Comparison of ENCODE assay signal across 2 cellular contexts in genomic region chr2:32960238-32960637, GRCh38.
TF ChIP-seq lines count a peak whose summit lies in the region.

No MANE protein-coding gene starts in this region.

TF ChIP-seq in IMR-90, 13 proteins besides CTCF, POLR2A, EP300 and RAD21:
- TF ChIP-seq CEBPB (IDR thresholded peaks at IDR 0.05; ENCODE audit: low read depth, low read length) (no peak), SMC3 (IDR thresholded peaks at IDR 0.05; ENCODE audit: low read depth, low read length) (no peak), BHLHE40 (IDR thresholded peaks at IDR 0.05; ENCODE audit: low read depth, low read length) (no peak), MAZ (IDR thresholded peaks at IDR 0.05; ENCODE audit: borderline replicate concordance, low read depth, low read length) (no peak), MXI1 (IDR thresholded peaks at IDR 0.05; ENCODE audit: borderline replicate concordance, low read depth, low read length) (no peak), USF2 (IDR thresholded peaks at IDR 0.05; ENCODE audit: low read depth, low read length) (no peak), MAFK (IDR thresholded peaks at IDR 0.05; ENCODE audit: low read depth, low read length) (no peak)

TF ChIP-seq in K562, 482 proteins besides CTCF, POLR2A, EP300 and RAD21:
- TF ChIP-seq MCM2 (IDR thresholded peaks at IDR 0.05; ENCODE audit: low read depth): no peak
- no peak for TF ChIP-seq DNMT1 (IDR thresholded peaks at IDR 0.05)
- peak; percentile 97 for TF ChIP-seq ZNF24 (IDR thresholded peaks at IDR 0.05)
- TF ChIP-seq MAZ (CRISPR knock-in tag; conservative IDR thresholded peaks at IDR 0.05 in 1 of 2, IDR thresholded peaks at IDR 0.05 in 1 of 2): 0 out of 4 replicates have a peak, but pooled peaks of 1 of the 2 experiments have one; percentile 20
- no peak for TF ChIP-seq ELK1 (CRISPR knock-in tag; IDR thresholded peaks at IDR 0.05)
